ENCODE assay signal across 16 cellular contexts in the genomic region with DNA sequence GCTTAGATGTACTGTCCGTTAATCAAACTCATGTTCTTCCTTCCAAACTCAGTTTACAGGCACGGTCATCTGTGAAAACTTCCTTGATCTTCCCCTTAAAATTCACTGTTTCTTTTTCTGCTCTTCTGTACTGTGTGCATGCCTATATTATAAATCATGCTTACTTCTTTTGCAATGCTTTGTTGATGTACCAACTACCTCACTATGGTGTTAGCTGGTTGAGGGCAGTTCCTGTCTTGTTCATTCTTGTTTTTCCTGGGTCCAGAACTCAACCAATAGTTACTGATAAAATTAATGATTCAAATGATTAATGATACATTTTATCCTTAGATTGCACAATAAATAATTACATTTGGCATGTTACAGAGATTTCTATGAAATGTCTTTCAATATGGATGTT.
"Had no signal": no experiment of that assay in that cellular context is flagged by ENCODE, and none has a peak within 500 bp of the region (broad histone marks: within the 10 kb centered on the region; RNA-seq: fewer than 3 reads in every experiment).

No MANE protein-coding gene starts in this region.

- DNase-seq: activated gamma-delta T cell; amygdala; central memory CD4-positive, alpha-beta T cell; colonic mucosa; left cardiac atrium; mesendoderm; naive thymus-derived CD8-positive, alpha-beta T cell; pancreas; right lobe of liver; small intestine; stimulated activated CD4-positive, alpha-beta T cell treated with anti-CD3 and anti-CD28 coated beads, Interleukin-15, amount 100 ng/mL, for 24 hours; stimulated activated CD4-positive, alpha-beta T cell treated with anti-CD3 and anti-CD28 coated beads, Interleukin-2, amount 100 ng/mL, for 48 hours; stomach had no signal

- H3K27ac Mint-ChIP-seq: activated naive CD4-positive, alpha-beta T cell treated with anti-CD3 and anti-CD28 coated beads, Interleukin-2, amount 50 U/mL, for 24 hours; naive thymus-derived CD8-positive, alpha-beta T cell; T-helper 1 cell treated with Interleukin-12 subunit alpha and Interleukin-12 subunit beta and Interleukin-4 antibody, amounts not matched to agents 30 μg/mL and 1 μg/mL, for 36 hours had no signal

- H3K36me3 ChIP-seq: colonic mucosa, pancreas, right lobe of liver, stomach, vagina had no signal

- ATAC-seq: naive thymus-derived CD8-positive, alpha-beta T cell; right lobe of liver had no signal

- H3K9me3 Mint-ChIP-seq: T-helper 1 cell treated with Interleukin-12 subunit alpha and Interleukin-12 subunit beta and Interleukin-4 antibody, amounts not matched to agents 30 μg/mL and 1 μg/mL, for 36 hours had no signal

- H3K4me3 ChIP-seq: colonic mucosa, pancreas, right lobe of liver, stomach, vagina had no signal

- H3K27me3 ChIP-seq: colonic mucosa, pancreas, right lobe of liver, stomach, vagina had no signal

- H3K27me3 Mint-ChIP-seq: activated naive CD4-positive, alpha-beta T cell treated with anti-CD3 and anti-CD28 coated beads, Interleukin-2, amount 50 U/mL, for 24 hours; naive thymus-derived CD8-positive, alpha-beta T cell had no signal

- FAIRE-seq: small intestine had no signal

- H3K4me3 Mint-ChIP-seq: activated naive CD4-positive, alpha-beta T cell treated with anti-CD3 and anti-CD28 coated beads, Interleukin-2, amount 50 U/mL, for 24 hours; naive thymus-derived CD8-positive, alpha-beta T cell; T-helper 1 cell treated with Interleukin-12 subunit alpha and Interleukin-12 subunit beta and Interleukin-4 antibody, amounts not matched to agents 30 μg/mL and 1 μg/mL, for 36 hours had no signal
